Comparison of ENCODE assay signal across 8 cellular contexts in the genomic region with DNA sequence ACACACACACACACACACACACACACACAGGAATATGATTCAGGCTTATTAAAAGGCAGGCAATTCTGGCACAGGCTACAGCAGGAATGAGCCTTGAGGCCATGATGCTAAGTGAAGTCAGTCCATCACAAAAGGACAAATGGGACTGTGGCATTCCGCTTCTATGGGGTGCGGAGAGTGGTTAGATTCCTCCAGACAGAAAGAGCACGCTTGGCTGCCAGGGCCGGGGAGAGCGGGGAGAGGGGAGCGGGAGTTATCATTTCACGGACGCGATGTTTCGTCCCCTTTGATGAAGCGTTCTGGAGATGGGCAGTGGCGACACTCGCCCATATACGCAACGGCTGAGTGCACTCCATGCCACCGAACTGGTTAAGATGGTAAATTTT. TPM values are rescaled to one million over a fixed set of nuclear protein-coding genes. Genes with fewer than 3 reads are reported as not detected.
DNase-seq lines count a peak whose midpoint lies in the region; ATAC-seq, FAIRE-seq and TF ChIP-seq lines count a peak whose summit lies in the region.

No MANE protein-coding gene starts in this region.

- no peaks in the 10 kb centered on the region for H3K9me1 ChIP-seq in keratinocyte (ENCODE audit: control insufficient read depth, extremely low read depth, insufficient read depth, low read length)

- H3K27ac ChIP-seq in keratinocyte (ENCODE audit: control insufficient read depth, insufficient read depth, low read length) = no peak overlapping the region

- no peaks in the 10 kb centered on the region for H3K79me2 ChIP-seq in keratinocyte (ENCODE audit: control insufficient read depth, insufficient read depth, low read length)

- H3K36me3 ChIP-seq in keratinocyte (ENCODE audit: control insufficient read depth in 2 of 2, extremely low read depth in 1 of 2, insufficient read depth in 2 of 2, low read length in 2 of 2) = no peaks in the 10 kb centered on the region

- H3K9ac ChIP-seq in keratinocyte (ENCODE audit: control insufficient read depth, extremely low read depth, insufficient read depth, low read length) = no peak overlapping the region

- H3K36me3 Mint-ChIP-seq in Calu3 (ENCODE audit: insufficient read depth, unreplicated experiment) = no peaks in the 10 kb centered on the region
- H3K36me3 Mint-ChIP-seq in central memory CD8-positive, alpha-beta T cell (ENCODE audit: insufficient read depth) = peaks cover 1% of the 10 kb centered on the region
- no peaks in the 10 kb centered on the region for H3K36me3 Mint-ChIP-seq in stimulated activated effector memory CD8-positive, alpha-beta T cell treated with anti-CD3 and anti-CD28 coated beads, Interleukin-12 subunit alpha, Interleukin-12 subunit beta, amount 100 ng/mL, for 72 hours

- peaks cover 3% of the 10 kb centered on the region for H3K27me3 ChIP-seq in keratinocyte (ENCODE audit: control insufficient read depth, extremely low read depth, insufficient read depth, low read length)

- BruUV-seq in Calu3 (replicated peaks; lab: Mats Ljungman, UMichigan) = no TSS peak

- H3K4me1 ChIP-seq in keratinocyte (ENCODE audit: control insufficient read depth, extremely low read depth, insufficient read depth, low read length) = peaks cover 6% of the 10 kb centered on the region

- FAIRE-seq in keratinocyte (lab: Jason Lieb, UNC) = no peak

- H3K4me2 ChIP-seq in keratinocyte (ENCODE audit: control insufficient read depth, extremely low read depth, insufficient read depth, low read depth, low read length) = peak overlapping the region; percentile 89

- H3K9me3 ChIP-seq in keratinocyte (ENCODE audit: control insufficient read depth, low read depth, low read length) = no peaks in the 10 kb centered on the region

- peaks cover 8% of the 10 kb centered on the region for H3K4me1 Mint-ChIP-seq in Calu3 (ENCODE audit: low read depth, unreplicated experiment)
- peaks cover 5% of the 10 kb centered on the region for H3K4me1 Mint-ChIP-seq in central memory CD8-positive, alpha-beta T cell
- peaks cover 12% of the 10 kb centered on the region for H3K4me1 Mint-ChIP-seq in stimulated activated effector memory CD8-positive, alpha-beta T cell treated with anti-CD3 and anti-CD28 coated beads, Interleukin-12 subunit alpha, Interleukin-12 subunit beta, amount 100 ng/mL, for 72 hours

- no peaks in the 10 kb centered on the region for H3K9me3 Mint-ChIP-seq in Calu3 (ENCODE audit: low read depth, unreplicated experiment)
- no peaks in the 10 kb centered on the region for H3K9me3 Mint-ChIP-seq in central memory CD8-positive, alpha-beta T cell
- no peaks in the 10 kb centered on the region for H3K9me3 Mint-ChIP-seq in stimulated activated effector memory CD8-positive, alpha-beta T cell treated with anti-CD3 and anti-CD28 coated beads, Interleukin-12 subunit alpha, Interleukin-12 subunit beta, amount 100 ng/mL, for 72 hours

- H3K27me3 Mint-ChIP-seq in Calu3 (ENCODE audit: unreplicated experiment) = peaks cover 36% of the 10 kb centered on the region
- peaks cover 37% of the 10 kb centered on the region for H3K27me3 Mint-ChIP-seq in central memory CD8-positive, alpha-beta T cell

- H4K20me1 ChIP-seq in keratinocyte (ENCODE audit: control insufficient read depth, extremely low read depth, insufficient read depth, low read length) = no peaks in the 10 kb centered on the region

- no peak overlapping the region for H3K27ac Mint-ChIP-seq in Calu3 (ENCODE audit: unreplicated experiment)
- no peak overlapping the region for H3K27ac Mint-ChIP-seq in central memory CD8-positive, alpha-beta T cell (ENCODE audit: low read depth)
- H3K27ac Mint-ChIP-seq in stimulated activated effector memory CD8-positive, alpha-beta T cell treated with anti-CD3 and anti-CD28 coated beads, Interleukin-12 subunit alpha, Interleukin-12 subunit beta, amount 100 ng/mL, for 72 hours = no peak overlapping the region

- no peak for TF ChIP-seq CTCF in Calu3 (IDR thresholded peaks at IDR 0.05; ENCODE audit: unreplicated experiment)
- TF ChIP-seq CTCF in keratinocyte (optimal IDR thresholded peaks at IDR 0.05 in 1 of 3, IDR thresholded peaks at IDR 0.05 in 1 of 3, conservative IDR thresholded peaks at IDR 0.05 in 1 of 3; ENCODE audit: extremely low read depth in 1 of 3, insufficient read depth in 2 of 3, low read length in 3 of 3) = no peak

- peak overlapping the region; percentile 62 for H2AFZ ChIP-seq in keratinocyte (ENCODE audit: control insufficient read depth, low read length)

- intact Hi-C loops in Calu3 (cut with micrococcal nuclease; ENCODE audit: unreplicated experiment) = loop anchor here (2.0 kb wide), 3 partner anchors 101 to 437 kb away; no protein-coding TSS in a partner anchor

- CTCF ChIA-PET in Calu3 (lab: Charles Lee) = interaction anchor here (0.6 to 3.1 kb wide), 8 partner anchors 83 to 436 kb away, joined by 3 to 60 read pairs (median 5); no protein-coding TSS in a partner anchor

- dilution Hi-C loops in keratinocyte (cut with MboI; ENCODE audit: extremely low pct_ligation_motif_present, low sequenced_read_pairs) = no loop called here

- peak overlapping the region; percentile 36 to 73 (median 61) for H3K4me3 ChIP-seq in keratinocyte (ENCODE audit: control insufficient read depth in 2 of 3, extremely low read depth in 1 of 3, insufficient read depth in 2 of 3, low read depth in 1 of 3, low read length in 3 of 3)

- ATAC-seq in GM21390 (IDR thresholded peaks at IDR 0.05; ENCODE audit: unreplicated experiment) (peak; percentile 29), HG02623 (IDR thresholded peaks at IDR 0.05; ENCODE audit: unreplicated experiment) (no peak)
- ATAC-seq in central memory CD8-positive, alpha-beta T cell (replicated peaks; ENCODE audit: extremely low read depth, poor library complexity, severe bottlenecking) = no peak
- ATAC-seq in stimulated activated effector memory CD8-positive, alpha-beta T cell treated with anti-CD3 and anti-CD28 coated beads, Interleukin-12 subunit alpha, Interleukin-12 subunit beta, amount 100 ng/mL, for 72 hours = peak; percentile 14

- DNase-seq in Calu3 (no peak), NCI-H1694 treated with DMSO at 0.1 percent for 48 hours (lab: John Stamatoyannopoulos, UW) (peak; percentile 26), keratinocyte (ENCODE audit: low read depth, low spot score) (peak; percentile 30)
- no peak for DNase-seq in central memory CD8-positive, alpha-beta T cell (ENCODE audit: low spot score in 2 of 2)
- DNase-seq in stimulated activated effector memory CD8-positive, alpha-beta T cell treated with anti-CD3 and anti-CD28 coated beads, Interleukin-12 subunit alpha, Interleukin-12 subunit beta, amount 100 ng/mL, for 72 hours (ENCODE audit: low spot score in 2 of 2) = no peak
- no peak for DNase-seq in stimulated activated CD4-positive, alpha-beta T cell treated with anti-CD3 and anti-CD28 coated beads, Interleukin-2, amount 100 ng/mL, for 48 hours

- peak overlapping the region; percentile 73 for H3K4me3 Mint-ChIP-seq in Calu3 (ENCODE audit: low read depth, unreplicated experiment)
- H3K4me3 Mint-ChIP-seq in central memory CD8-positive, alpha-beta T cell = peak overlapping the region; percentile 69
- H3K4me3 Mint-ChIP-seq in stimulated activated effector memory CD8-positive, alpha-beta T cell treated with anti-CD3 and anti-CD28 coated beads, Interleukin-12 subunit alpha, Interleukin-12 subunit beta, amount 100 ng/mL, for 72 hours = peak overlapping the region; percentile 69

RNA-seq across cellular contexts. Expression of a gene that starts 58.5 kb away (rescaled TPM):
- total RNA-seq in Calu3 (2022) = 12.4 and 15.3 TPM in 2 replicates
- 0.22 to 0.73 TPM (median 0.44 TPM) in 3 replicates for polyA plus RNA-seq in keratinocyte
- not detected for polyA plus RNA-seq in keratinocyte (2011; ENCODE audit: low read depth)
- polyA plus RNA-seq in keratinocyte (2011; cell fraction: cytosol; rRNA removed) = 0.18 and 0.38 TPM in 2 replicates
- 0.48 and 0.60 TPM in 2 replicates for polyA plus RNA-seq in keratinocyte (2011; cell fraction: nucleus; rRNA removed)
- 0.16 and 1.4 TPM in 2 replicates for polyA plus RNA-seq in keratinocyte (2012; ENCODE audit: low replicate concordance)
- polyA minus RNA-seq in keratinocyte = 0.89 to 1.5 TPM in 2 of 3 replicates, not detected in the other
- polyA minus RNA-seq in keratinocyte (2011; cell fraction: cytosol; rRNA and poly(A)+ RNA removed) = not detected
- polyA minus RNA-seq in keratinocyte (2011; cell fraction: nucleus; rRNA and poly(A)+ RNA removed) = 1.2 and 1.7 TPM in 2 replicates

Comparison
In these comparisons a context has a peak if more than half of its experiments do, and no peak if none do; other contexts are left out.
1. DNase-seq: peak in NCI-H1694 treated with DMSO at 0.1 percent for 48 hours (single experiment) and keratinocyte (single experiment); none in Calu3 (single experiment), central memory CD8-positive, alpha-beta T cell (0 of 2), stimulated activated effector memory CD8-positive, alpha-beta T cell treated with anti-CD3 and anti-CD28 coated beads, Interleukin-12 subunit alpha, Interleukin-12 subunit beta, amount 100 ng/mL, for 72 hours (0 of 2) and stimulated activated CD4-positive, alpha-beta T cell treated with anti-CD3 and anti-CD28 coated beads, Interleukin-2, amount 100 ng/mL, for 48 hours (0 of 2).
2. ATAC-seq: peak in GM21390 (single experiment) and stimulated activated effector memory CD8-positive, alpha-beta T cell treated with anti-CD3 and anti-CD28 coated beads, Interleukin-12 subunit alpha, Interleukin-12 subunit beta, amount 100 ng/mL, for 72 hours (single experiment); none in central memory CD8-positive, alpha-beta T cell (single experiment) and HG02623 (single experiment).
3. Peak in every context shown above with its lines, with median percentiles within 50 percentile points of each other: H3K4me3 Mint-ChIP-seq.